Comparison of ENCODE assay signal across 26 cellular contexts in the genomic region with DNA sequence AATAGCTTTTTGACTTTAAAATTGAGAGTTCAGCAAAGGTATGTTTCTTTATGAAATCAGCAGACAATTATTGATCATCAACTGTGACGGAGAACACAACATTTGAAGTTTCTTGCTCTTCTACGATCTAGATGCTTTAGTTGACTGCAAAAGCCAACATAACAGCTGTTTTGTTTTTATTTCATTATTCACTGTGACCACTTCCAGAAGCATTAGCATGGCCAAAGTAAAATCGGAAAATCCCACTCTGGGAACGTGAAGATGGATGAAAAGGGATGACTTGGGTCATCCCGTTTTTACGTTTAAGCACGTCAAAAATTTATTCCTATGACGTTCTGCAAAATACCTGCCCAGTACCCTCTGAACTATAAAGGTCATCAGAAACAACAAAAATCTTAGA.
"Had no signal": no experiment of that assay in that cellular context is flagged by ENCODE, and none has a peak within 500 bp of the region (broad histone marks: within the 10 kb centered on the region; RNA-seq: fewer than 3 reads in every experiment).

No MANE protein-coding gene starts in this region.

- H3K4me3 ChIP-seq: cardiac muscle cell had no signal

- H3K27me3 Mint-ChIP-seq: activated naive CD8-positive, alpha-beta T cell treated with anti-CD3 and anti-CD28 coated beads, Interleukin-2, amount 50 U/mL, for 24 hours had no signal

- H3K4me3 Mint-ChIP-seq: activated CD8-positive, alpha-beta T cell treated with anti-CD3 and anti-CD28 coated beads, Interleukin-2, amount 10 ng/mL, durations not matched to agents 7 days and 5 days; activated naive CD8-positive, alpha-beta T cell treated with anti-CD3 and anti-CD28 coated beads, Interleukin-2, amount 50 U/mL, for 24 hours; activated T-helper 1 cell treated with anti-CD3 and anti-CD28 coated beads, Interleukin-12 subunit alpha, Interleukin-12 subunit beta, Interleukin-2, Interleukin-4 antibody, amounts not matched to agents 30 ng/mL and 10 ng/mL and 1 ng/mL, durations not matched to agents 14 hours and 24 hours and 36 hours; T-helper 1 cell treated with Interleukin-12 subunit alpha and Interleukin-12 subunit beta and Interleukin-4 antibody, amounts not matched to agents 30 μg/mL and 1 μg/mL, for 36 hours; WTC11 had no signal

- H3K27me3 ChIP-seq: brain microvascular endothelial cell, cardiac muscle cell had no signal

- H3K9me3 Mint-ChIP-seq: activated naive CD4-positive, alpha-beta T cell treated with anti-CD3 and anti-CD28 coated beads, Interleukin-2, amount 50 U/mL, for 72 hours; activated naive CD8-positive, alpha-beta T cell treated with anti-CD3 and anti-CD28 coated beads, Interleukin-2, amount 50 U/mL, for 24 hours; activated T-helper 1 cell treated with anti-CD3 and anti-CD28 coated beads, Interleukin-12 subunit alpha, Interleukin-12 subunit beta, Interleukin-2, Interleukin-4 antibody, amounts not matched to agents 30 ng/mL and 10 ng/mL and 1 ng/mL, durations not matched to agents 14 hours and 24 hours and 36 hours; T-helper 1 cell treated with Interleukin-12 subunit alpha and Interleukin-12 subunit beta and Interleukin-4 antibody, amounts not matched to agents 30 μg/mL and 1 μg/mL, for 36 hours; WTC11 had no signal

- H3K36me3 ChIP-seq: brain microvascular endothelial cell, cardiac muscle cell had no signal

- H3K36me3 Mint-ChIP-seq: activated naive CD4-positive, alpha-beta T cell treated with anti-CD3 and anti-CD28 coated beads, Interleukin-2, amount 50 U/mL, for 72 hours; WTC11 had no signal

- H3K27ac Mint-ChIP-seq: activated CD8-positive, alpha-beta T cell treated with anti-CD3 and anti-CD28 coated beads, Interleukin-2, amount 10 ng/mL, durations not matched to agents 7 days and 5 days; activated naive CD4-positive, alpha-beta T cell treated with anti-CD3 and anti-CD28 coated beads, Interleukin-2, amount 50 U/mL, for 72 hours; activated naive CD8-positive, alpha-beta T cell treated with anti-CD3 and anti-CD28 coated beads, Interleukin-2, amount 50 U/mL, for 24 hours; activated T-helper 1 cell treated with anti-CD3 and anti-CD28 coated beads, Interleukin-12 subunit alpha, Interleukin-12 subunit beta, Interleukin-2, Interleukin-4 antibody, amounts not matched to agents 30 ng/mL and 10 ng/mL and 1 ng/mL, durations not matched to agents 14 hours and 24 hours and 36 hours; T-helper 1 cell treated with Interleukin-12 subunit alpha and Interleukin-12 subunit beta and Interleukin-4 antibody, amounts not matched to agents 30 μg/mL and 1 μg/mL, for 36 hours; WTC11 had no signal

- H3K4me1 Mint-ChIP-seq: activated naive CD8-positive, alpha-beta T cell treated with anti-CD3 and anti-CD28 coated beads, Interleukin-2, amount 50 U/mL, for 24 hours had no signal

- H3K27ac ChIP-seq: brain microvascular endothelial cell, cardiac muscle cell had no signal

- DNase-seq: activated CD4-positive, alpha-beta T cell treated with anti-CD3 and anti-CD28 coated beads for 48 hours; activated CD4-positive, alpha-beta T cell treated with anti-CD3 and anti-CD28 coated beads, Interleukin-2, amount 50 U/mL, for 4 hours; activated CD4-positive, CD25-positive, alpha-beta regulatory T cell treated with anti-CD3 and anti-CD28 coated beads, Interleukin-2, amount 50 U/mL, for 72 hours; activated CD8-positive, alpha-beta memory T cell treated with anti-CD3 and anti-CD28 coated beads, Interleukin-2, amount 50 U/mL, for 48 hours; activated CD8-positive, alpha-beta T cell treated with anti-CD3 and anti-CD28 coated beads, Interleukin-2, amount 10 ng/mL, durations not matched to agents 7 days and 5 days; activated effector memory CD4-positive, alpha-beta T cell treated with Interleukin-2 at 50 U/mL for 16 hours; activated naive CD4-positive, alpha-beta T cell treated with Interleukin-2 at 50 U/mL for 16 hours; activated naive CD8-positive, alpha-beta T cell treated with anti-CD3 and anti-CD28 coated beads, Interleukin-2, amount 50 U/mL, for 24 hours; activated T-cell treated with anti-CD3 and anti-CD28 coated beads, Interleukin-2, amount 50 U/mL, for 1 hour; amygdala; brain microvascular endothelial cell; MM.1S; NCI-H1105; NCI-H1436; NCI-H1694 treated with DMSO at 0.1 percent for 48 hours; NCI-H2029 treated with DMSO at 0.1 percent for 48 hours; NCI-H510A treated with DMSO at 0.1 percent for 48 hours; NCI-H69; NK-92 treated with Interleukin-12 subunit alpha and Interleukin-12 subunit beta, amount 100 ng/mL, for 24 hours; PC-3; SHP77 had no signal
